Comparison of ENCODE assay signal across 8 cellular contexts in the genomic region with DNA sequence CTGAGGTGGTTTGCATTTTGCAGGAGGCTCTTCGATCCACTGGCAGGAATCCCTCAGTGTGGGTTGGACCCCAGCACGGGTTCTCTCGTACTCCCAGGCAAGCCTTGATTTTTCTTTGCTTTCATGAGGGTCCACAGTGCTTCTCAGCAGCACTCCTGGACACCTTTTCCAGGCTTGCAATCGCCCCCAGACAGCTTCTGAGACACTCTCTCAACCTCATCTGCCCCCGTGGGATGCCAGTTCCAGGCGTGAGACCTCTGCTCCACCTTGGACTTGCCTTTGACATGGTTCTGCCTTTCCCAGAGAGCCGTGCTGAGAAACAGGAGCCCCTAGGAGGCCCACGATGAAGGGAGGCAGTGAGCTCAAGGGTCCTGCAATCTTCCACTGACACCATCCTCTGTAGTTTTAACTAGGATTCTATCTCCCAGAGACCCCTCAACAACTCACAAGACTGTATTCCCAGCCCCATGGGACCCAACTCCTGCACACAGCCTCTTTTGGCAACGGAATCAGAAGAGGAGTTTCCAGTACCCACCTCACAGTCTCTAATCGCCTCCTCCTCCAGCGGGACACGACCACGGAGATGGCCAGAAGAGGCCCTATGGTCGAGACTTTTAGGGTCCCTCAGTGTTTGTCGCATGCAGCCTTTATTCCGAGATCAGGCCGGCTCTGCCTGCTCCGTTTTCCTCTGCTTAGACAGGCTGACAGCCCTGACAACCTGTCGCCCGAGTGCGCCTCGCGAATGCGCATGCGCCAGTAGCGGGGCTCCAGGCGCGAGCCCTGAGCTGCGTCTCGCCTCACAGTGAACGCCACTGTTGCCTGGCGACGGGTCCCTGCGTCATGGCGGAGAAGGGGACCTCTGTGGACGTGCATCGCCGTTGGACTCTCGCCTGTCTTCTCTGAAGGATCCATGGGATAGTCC. TPM values are rescaled to one million over a fixed set of nuclear protein-coding genes. Genes with fewer than 3 reads are reported as not detected.
DNase-seq lines count a peak whose midpoint lies in the region; ATAC-seq and TF ChIP-seq lines count a peak whose summit lies in the region.

No MANE protein-coding gene starts in this region.

- H3K4me1 ChIP-seq in HEK293 (ENCODE audit: control insufficient read depth, insufficient read depth, low read length): no peaks in the 10 kb centered on the region
- H3K4me1 ChIP-seq in SK-N-SH (ENCODE audit: control insufficient read depth in 1 of 2, insufficient read depth in 2 of 2, low read depth in 1 of 2, low read length in 1 of 2): peaks cover 0 to 6% of the 10 kb centered on the region in 2 experiments; a peak in 1 of 4 replicates

- H3K27me3 ChIP-seq in SK-N-SH (ENCODE audit: insufficient read depth): peaks cover 9% of the 10 kb centered on the region; the same call in 1 of the 2 replicates

- H3K27ac ChIP-seq in HEK293 (ENCODE audit: extremely low read depth, low read depth, low read length): no peak overlapping the region
- no peak overlapping the region for H3K27ac ChIP-seq in SK-N-SH (ENCODE audit: low read depth in 2 of 2, low read length in 1 of 2)

- no peak overlapping the region for H3K9ac ChIP-seq in SK-N-SH

- no peaks in the 10 kb centered on the region for H3F3A ChIP-seq in SK-N-SH (replicated peaks; ENCODE audit: insufficient read depth)

- no peaks in the 10 kb centered on the region for H3K79me2 ChIP-seq in SK-N-SH (ENCODE audit: insufficient read depth)

- no peak for TF ChIP-seq EP300 in SK-N-SH (IDR thresholded peaks at IDR 0.05; ENCODE audit: borderline replicate concordance in 1 of 2, low read depth in 1 of 2, low read length in 1 of 2)

- H2AFZ ChIP-seq in SK-N-SH (ENCODE audit: low read depth): peak overlapping the region; percentile 74

- no peaks in the 10 kb centered on the region for H3K9me2 ChIP-seq in SK-N-SH

- CTCF ChIA-PET in HEK293 (lab: Yijun Ruan, JAX) (no interaction called here), SK-N-SH (lab: Yijun Ruan, JAX) (no interaction called here)

- H3K36me3 ChIP-seq in HEK293 (ENCODE audit: control insufficient read depth in 2 of 2, insufficient read depth in 1 of 2, low read length in 2 of 2): no peaks in the 10 kb centered on the region
- no peaks in the 10 kb centered on the region for H3K36me3 ChIP-seq in SK-N-SH (replicated peaks in 1 of 2; ENCODE audit: control insufficient read depth in 1 of 2, insufficient read depth in 2 of 2, low read length in 1 of 2)

- no peaks in the 10 kb centered on the region for H4K20me1 ChIP-seq in SK-N-SH (ENCODE audit: insufficient read depth)

- TF ChIP-seq CTCF in HEK293 (tag by site-specific recombination; IDR thresholded peaks at IDR 0.05) (no peak), SK-N-SH (IDR thresholded peaks at IDR 0.05) (no peak)

- no peaks in the 10 kb centered on the region for H3K9me3 ChIP-seq in HEK293 (ENCODE audit: control insufficient read depth, insufficient read depth, low read depth, low read length)
- no peaks in the 10 kb centered on the region for H3K9me3 ChIP-seq in SK-N-SH

- POLR2A ChIA-PET in HEK293 (lab: Yijun Ruan, JAX): no interaction called here
- POLR2A ChIA-PET in SK-N-SH (lab: Yijun Ruan, JAX): interaction anchor here (0.6 to 1.0 kb wide), 3 partner anchors 26 to 302 kb away, joined by 3 read pairs; partner anchors contain the start of genes ZNF138 and ZNF273

- H3K4me3 ChIP-seq in HEK293 (ENCODE audit: low read depth, low read length) (peak overlapping the region; percentile 13; the same call in 1 of the 2 replicates), SK-N-SH (ENCODE audit: low read depth in 2 of 2, low read length in 1 of 2) (peak overlapping the region; percentile 55 to 60)

- no peak for TF ChIP-seq RAD21 in SK-N-SH (IDR thresholded peaks at IDR 0.05; ENCODE audit: low read length)

- peak overlapping the region; percentile 80 for H3K4me2 ChIP-seq in SK-N-SH

- in situ Hi-C loops in ACHN (cut with HindIII; ENCODE audit: low pct_ligation_motif_present, low pct_unique_long_range_greater_than_20kb, low sequenced_read_pairs): no loop called here

- intact Hi-C loops in sciatic nerve (cut with DNase I): no loop called here

- ATAC-seq in sciatic nerve (peak; percentile 64), HG03565 (IDR thresholded peaks at IDR 0.05; ENCODE audit: unreplicated experiment) (no peak), HG03175 (IDR thresholded peaks at IDR 0.05; ENCODE audit: unreplicated experiment) (no peak)

- DNase-seq in SK-N-SH (peak; percentile 100), iPS DF 4.7 (ENCODE audit: extremely low read depth, low spot score) (peak; percentile 36), sciatic nerve (ENCODE audit: low spot score) (no peak), ACHN (no peak)
- DNase-seq in activated naive CD8-positive, alpha-beta T cell treated with anti-CD3 and anti-CD28 coated beads, Interleukin-2, amount 50 U/mL, for 16 hours (ENCODE audit: low read depth, low spot score): peak; percentile 28

- 13% methylated on average over 31 of the region's 39 CpGs for WGBS in SK-N-SH (ENCODE audit: low lambda C conversion rate)

TF ChIP-seq in HEK293, 187 proteins besides CTCF, POLR2A, EP300 and RAD21:
- 0 out of 2 replicates have a peak, but pooled peaks have one; percentile 21 for TF ChIP-seq SCRT2 (tag by site-specific recombination; IDR thresholded peaks at IDR 0.05)
- TF ChIP-seq ZNF18 (tag by site-specific recombination; IDR thresholded peaks at IDR 0.05): no peak
- no peak for TF ChIP-seq SP3 (tag by site-specific recombination; IDR thresholded peaks at IDR 0.05)
- TF ChIP-seq ZNF10 (tag by site-specific recombination; IDR thresholded peaks at IDR 0.05): no peak
- TF ChIP-seq, protein P1, sequence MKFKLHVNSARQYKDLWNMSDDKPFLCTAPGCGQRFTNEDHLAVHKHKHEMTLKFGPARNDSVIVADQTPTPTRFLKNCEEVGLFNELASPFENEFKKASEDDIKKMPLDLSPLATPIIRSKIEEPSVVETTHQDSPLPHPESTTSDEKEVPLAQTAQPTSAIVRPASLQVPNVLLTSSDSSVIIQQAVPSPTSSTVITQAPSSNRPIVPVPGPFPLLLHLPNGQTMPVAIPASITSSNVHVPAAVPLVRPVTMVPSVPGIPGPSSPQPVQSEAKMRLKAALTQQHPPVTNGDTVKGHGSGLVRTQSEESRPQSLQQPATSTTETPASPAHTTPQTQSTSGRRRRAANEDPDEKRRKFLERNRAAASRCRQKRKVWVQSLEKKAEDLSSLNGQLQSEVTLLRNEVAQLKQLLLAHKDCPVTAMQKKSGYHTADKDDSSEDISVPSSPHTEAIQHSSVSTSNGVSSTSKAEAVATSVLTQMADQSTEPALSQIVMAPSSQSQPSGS (tag by site-specific recombination; IDR thresholded peaks at IDR 0.05; ENCODE audit: low read depth): no peak

TF ChIP-seq in SK-N-SH, 30 proteins besides CTCF, POLR2A, EP300 and RAD21:
- TF ChIP-seq MXI1 (IDR thresholded peaks at IDR 0.05; ENCODE audit: low read depth, low read length): peak; percentile 73
- TF ChIP-seq ELF1 (IDR thresholded peaks at IDR 0.05): no peak
- no peak for TF ChIP-seq POLR2AphosphoS5 (IDR thresholded peaks at IDR 0.05; ENCODE audit: low read depth, low read length)
- peak; percentile 78 for TF ChIP-seq NRF1 (IDR thresholded peaks at IDR 0.05; ENCODE audit: low read depth, low read length)
- no peak for TF ChIP-seq NFIC (IDR thresholded peaks at IDR 0.05; ENCODE audit: borderline replicate concordance)
- peak; percentile 35 for TF ChIP-seq CHD2 (IDR thresholded peaks at IDR 0.05; ENCODE audit: low read length, partially characterized antibody)

RNA-seq across cellular contexts. Expression of gene ZNF273, which starts 26.0 kb away (rescaled TPM):
- 2.3 and 3.0 TPM in 2 replicates for polyA plus RNA-seq in SK-N-SH (2012; rRNA removed)
- polyA plus RNA-seq in SK-N-SH (2012; cell fraction: cytosol; rRNA removed): 2.8 and 3.1 TPM in 2 replicates
- 1.1 and 2.0 TPM in 2 replicates for polyA plus RNA-seq in SK-N-SH (2012; cell fraction: nucleus; rRNA removed)
- 11.2 TPM for total RNA-seq in sciatic nerve

Comparison
In these comparisons a context has a peak if more than half of its experiments do, and no peak if none do; other contexts are left out.
1. DNase-seq: peak in SK-N-SH (single experiment), activated naive CD8-positive, alpha-beta T cell treated with anti-CD3 and anti-CD28 coated beads, Interleukin-2, amount 50 U/mL, for 16 hours (single experiment) and iPS DF 4.7 (single experiment); none in sciatic nerve (single experiment) and ACHN (single experiment).